In genomic region chr18:475202-475624, GRCh38 we compare ENCODE assay signal across 1 cellular context.
TF ChIP-seq lines count a peak whose summit lies in the region.

No MANE protein-coding gene starts in this region.

TF ChIP-seq in HepG2, 621 proteins besides CTCF, POLR2A, EP300 and RAD21 (continued from another document):
- TF ChIP-seq ARID5B (CRISPR knock-in tag; IDR thresholded peaks at IDR 0.05) (peak; percentile 64; the same call in 1 of the 2 replicates), ZNF10 (CRISPR knock-in tag; IDR thresholded peaks at IDR 0.05; ENCODE audit: borderline replicate concordance, low read depth) (no peak), ZMYM4 (CRISPR knock-in tag; IDR thresholded peaks at IDR 0.05) (peak; percentile 27; the same call in 1 of the 2 replicates), RFX3 (CRISPR knock-in tag; IDR thresholded peaks at IDR 0.05) (no peak), GABPB1 (CRISPR knock-in tag; IDR thresholded peaks at IDR 0.05) (peak; percentile 24; the same call in 1 of the 2 replicates), KLF13 (CRISPR knock-in tag; IDR thresholded peaks at IDR 0.05) (no peak), FOXA3 (CRISPR knock-in tag; IDR thresholded peaks at IDR 0.05) (0 out of 2 replicates have a peak, but pooled peaks have one; percentile 9), ZNF7 (CRISPR knock-in tag; IDR thresholded peaks at IDR 0.05) (peak; percentile 75; the same call in 1 of the 2 replicates), HOMEZ (CRISPR knock-in tag; IDR thresholded peaks at IDR 0.05; ENCODE audit: low read depth) (peak; percentile 49; the same call in 1 of the 2 replicates), FOSL2 (CRISPR knock-in tag; IDR thresholded peaks at IDR 0.05) (peak; percentile 57), RARA (CRISPR knock-in tag; IDR thresholded peaks at IDR 0.05) (peak; percentile 57; the same call in 1 of the 2 replicates), GATAD1 (CRISPR knock-in tag; IDR thresholded peaks at IDR 0.05) (0 out of 2 replicates have a peak, but pooled peaks have one; percentile 24), PAXIP1 (CRISPR knock-in tag; conservative IDR thresholded peaks at IDR 0.05) (peak; percentile 63), NCOR1 (IDR thresholded peaks at IDR 0.05; ENCODE audit: borderline replicate concordance, low read length) (no peak), KMT2A (CRISPR knock-in tag; IDR thresholded peaks at IDR 0.05) (no peak), DNMT1 (CRISPR knock-in tag; IDR thresholded peaks at IDR 0.05) (no peak), PPARG (CRISPR knock-in tag; conservative IDR thresholded peaks at IDR 0.05) (0 out of 2 replicates have a peak, but pooled peaks have one; percentile 10), ZNF224 (CRISPR knock-in tag; IDR thresholded peaks at IDR 0.05) (no peak), STAG1 (CRISPR knock-in tag; IDR thresholded peaks at IDR 0.05) (peak; percentile 3; the same call in 1 of the 2 replicates), BCL6 (CRISPR knock-in tag; IDR thresholded peaks at IDR 0.05) (no peak), RCOR2 (CRISPR knock-in tag; IDR thresholded peaks at IDR 0.05) (0 out of 2 replicates have a peak, but pooled peaks have one; percentile 35), MED1 (CRISPR knock-in tag; IDR thresholded peaks at IDR 0.05) (peak; percentile 48; the same call in 1 of the 2 replicates), NR2F6 (IDR thresholded peaks at IDR 0.05) (no peak), NR2F6 (CRISPR knock-in tag; IDR thresholded peaks at IDR 0.05) (0 out of 2 replicates have a peak, but pooled peaks have one; percentile 40), ZNF792 (CRISPR knock-in tag; IDR thresholded peaks at IDR 0.05) (peak; percentile 87; the same call in 1 of the 2 replicates), AHDC1 (CRISPR knock-in tag; IDR thresholded peaks at IDR 0.05; ENCODE audit: borderline replicate concordance) (peak; percentile 38; the same call in 1 of the 2 replicates), ZNF317 (CRISPR knock-in tag; IDR thresholded peaks at IDR 0.05) (peak; percentile 88), ETV5 (CRISPR knock-in tag; IDR thresholded peaks at IDR 0.05; ENCODE audit: borderline replicate concordance) (peak; percentile 87; the same call in 1 of the 2 replicates), ZSCAN25 (CRISPR knock-in tag; IDR thresholded peaks at IDR 0.05) (peak; percentile 98), FOXO1 (CRISPR knock-in tag; IDR thresholded peaks at IDR 0.05) (peak; percentile 15; the same call in 1 of the 2 replicates), HDAC1 (CRISPR knock-in tag; IDR thresholded peaks at IDR 0.05) (peak; percentile 59; the same call in 1 of the 2 replicates), SAP130 (CRISPR knock-in tag; IDR thresholded peaks at IDR 0.05; ENCODE audit: low read depth) (peak; percentile 38; the same call in 1 of the 2 replicates), ZNF788 (CRISPR knock-in tag; IDR thresholded peaks at IDR 0.05; ENCODE audit: borderline replicate concordance) (peak; percentile 23; the same call in 1 of the 2 replicates), ZNF629 (CRISPR knock-in tag; conservative IDR thresholded peaks at IDR 0.05) (peak; percentile 66), POGZ (CRISPR knock-in tag; IDR thresholded peaks at IDR 0.05) (peak; percentile 21; the same call in 1 of the 2 replicates), LCORL (IDR thresholded peaks at IDR 0.05) (no peak), LCORL (CRISPR knock-in tag; IDR thresholded peaks at IDR 0.05) (peak; percentile 72), TEAD3 (CRISPR knock-in tag; optimal IDR thresholded peaks at IDR 0.05; ENCODE audit: borderline replicate concordance) (peak; percentile 97), RXRB (CRISPR knock-in tag; IDR thresholded peaks at IDR 0.05; ENCODE audit: borderline replicate concordance) (peak; percentile 64; the same call in 1 of the 2 replicates), ZNF263 (CRISPR knock-in tag; IDR thresholded peaks at IDR 0.05) (peak; percentile 93), SNAI1 (CRISPR knock-in tag; IDR thresholded peaks at IDR 0.05; ENCODE audit: borderline replicate concordance) (no peak)
- TF ChIP-seq, protein P1, sequence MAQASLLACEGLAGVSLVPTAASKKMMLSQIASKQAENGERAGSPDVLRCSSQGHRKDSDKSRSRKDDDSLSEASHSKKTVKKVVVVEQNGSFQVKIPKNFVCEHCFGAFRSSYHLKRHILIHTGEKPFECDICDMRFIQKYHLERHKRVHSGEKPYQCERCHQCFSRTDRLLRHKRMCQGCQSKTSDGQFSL (CRISPR knock-in tag; IDR thresholded peaks at IDR 0.05) = no peak
